ENCODE assay signal across 10 cellular contexts in the genomic region with DNA sequence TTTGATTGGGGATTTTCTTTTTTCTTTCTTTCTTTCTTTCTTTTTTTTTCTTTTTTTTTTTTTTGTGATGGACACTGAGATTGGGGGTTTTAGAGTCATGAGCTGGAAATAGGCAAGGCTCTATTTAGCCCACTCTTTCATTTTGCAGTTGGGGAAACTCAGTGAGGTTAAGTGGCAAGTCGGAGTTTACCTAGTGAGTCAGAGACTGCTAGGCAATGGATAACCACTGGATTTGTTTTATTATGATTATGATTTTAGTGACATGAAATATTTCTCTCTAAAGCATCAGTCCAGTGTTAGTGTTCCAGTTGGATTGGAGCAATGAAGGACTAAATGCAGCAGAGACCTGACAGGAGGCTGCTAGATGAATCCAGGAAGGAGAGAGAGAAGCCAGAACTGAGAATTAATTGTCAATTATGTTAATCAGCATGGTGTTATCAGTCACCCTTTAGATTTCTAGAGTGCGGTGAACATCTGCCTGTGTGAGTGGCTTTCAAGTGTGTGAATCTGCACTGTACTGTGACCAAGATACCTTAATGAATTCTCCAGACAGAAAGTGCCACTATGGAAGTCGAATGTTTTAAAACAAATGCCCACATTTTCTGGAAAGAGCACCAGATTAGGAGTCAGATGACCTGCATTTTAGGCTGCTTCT. TPM values are rescaled to one million over a fixed set of nuclear protein-coding genes. Genes with fewer than 3 reads are reported as not detected.
DNase-seq lines count a peak whose midpoint lies in the region; ATAC-seq and TF ChIP-seq lines count a peak whose summit lies in the region.
"Had no signal": no experiment of that assay in that cellular context is flagged by ENCODE, and none has a peak within 500 bp of the region (broad histone marks: within the 10 kb centered on the region; RNA-seq: fewer than 3 reads in every experiment).

No MANE protein-coding gene starts in this region.

- TF ChIP-seq CTCF in brain microvascular endothelial cell (IDR thresholded peaks at IDR 0.05; ENCODE audit: low read depth, low read length, missing control alignments), result no peak
- no peak for TF ChIP-seq CTCF in WERI-Rb-1 (IDR thresholded peaks at IDR 0.05; ENCODE audit: low read depth, low read length)

- CTCF ChIA-PET in activated CD8-positive, alpha-beta memory T cell treated with anti-CD3 and anti-CD28 coated beads, Interleukin-2, amount 10 ng/mL, durations not matched to agents 7 days and 5 days (lab: Charles Lee), result interaction anchor here (2.6 to 7.4 kb wide), 3 partner anchors 8 to 48 kb away, joined by 9 to 63 read pairs (median 19); no protein-coding TSS in a partner anchor

- H3K9me3 ChIP-seq in WERI-Rb-1 (ENCODE audit: severe bottlenecking), result no peaks in the 10 kb centered on the region

- no peak for DNase-seq in activated CD8-positive, alpha-beta memory T cell treated with anti-CD3 and anti-CD28 coated beads, Interleukin-2, amount 10 ng/mL, durations not matched to agents 7 days and 5 days
- no peak for DNase-seq in activated CD8-positive, alpha-beta memory T cell treated with anti-CD3 and anti-CD28 coated beads, Interleukin-2, amount 50 U/mL, for 48 hours
- DNase-seq in brain microvascular endothelial cell (peak; percentile 43), WERI-Rb-1 (no peak)
- DNase-seq in stimulated activated naive B cell treated with anti-CD40 and anti-IgM and Interleukin-4, amounts not matched to agents 10 μg/mL and 1 μg/mL and 100 μg/mL, for 72 hours, result no peak
- DNase-seq in stimulated activated CD4-positive, alpha-beta T cell treated with anti-CD3 and anti-CD28 coated beads, Interleukin-15, amount 100 ng/mL, for 24 hours, result no peak
- DNase-seq: NCI-H446 treated with DMSO at 0.1 percent for 48 hours; stimulated activated CD4-positive, alpha-beta T cell treated with anti-CD3 and anti-CD28 coated beads, Interleukin-12 subunit alpha, Interleukin-12 subunit beta, amount 100 ng/mL, for 4 hours had no signal

- no peaks in the 10 kb centered on the region for H3K9me3 Mint-ChIP-seq in activated CD8-positive, alpha-beta memory T cell treated with anti-CD3 and anti-CD28 coated beads, Interleukin-2, amount 10 ng/mL, durations not matched to agents 7 days and 5 days (ENCODE audit: low read depth)
- H3K9me3 Mint-ChIP-seq in stimulated activated naive B cell treated with anti-CD40 and anti-IgM and Interleukin-4, amounts not matched to agents 10 μg/mL and 1 μg/mL and 100 μg/mL, for 72 hours, result peaks cover 0 to 1% of the 10 kb centered on the region in 2 donors

- H3K36me3 ChIP-seq in brain microvascular endothelial cell (replicated peaks), result no peaks in the 10 kb centered on the region
- H3K36me3 ChIP-seq in WERI-Rb-1, result no peaks in the 10 kb centered on the region

- H3K27ac ChIP-seq in brain microvascular endothelial cell (no peak overlapping the region), WERI-Rb-1 (no peak overlapping the region)

- H3K27me3 ChIP-seq in brain microvascular endothelial cell (replicated peaks) (no peaks in the 10 kb centered on the region), WERI-Rb-1 (ENCODE audit: insufficient read depth, low read depth, severe bottlenecking) (no peaks in the 10 kb centered on the region)

- H3K4me1 Mint-ChIP-seq in activated CD8-positive, alpha-beta memory T cell treated with anti-CD3 and anti-CD28 coated beads, Interleukin-2, amount 10 ng/mL, durations not matched to agents 7 days and 5 days, result peaks cover 88% of the 10 kb centered on the region
- H3K4me1 Mint-ChIP-seq in stimulated activated naive B cell treated with anti-CD40 and anti-IgM and Interleukin-4, amounts not matched to agents 10 μg/mL and 1 μg/mL and 100 μg/mL, for 72 hours, result peaks cover 25 to 36% of the 10 kb centered on the region in 2 donors

- H3K27ac Mint-ChIP-seq in activated CD8-positive, alpha-beta memory T cell treated with anti-CD3 and anti-CD28 coated beads, Interleukin-2, amount 10 ng/mL, durations not matched to agents 7 days and 5 days, result peak overlapping the region; percentile 82
- H3K27ac Mint-ChIP-seq in stimulated activated naive B cell treated with anti-CD40 and anti-IgM and Interleukin-4, amounts not matched to agents 10 μg/mL and 1 μg/mL and 100 μg/mL, for 72 hours, result no peak overlapping the region

- in situ Hi-C loops in brain microvascular endothelial cell (cut with HindIII; ENCODE audit: low pct_ligation_motif_present, low sequenced_read_pairs), result no loop called here

- no peak for TF ChIP-seq POLR2A in GM18505 (IDR thresholded peaks at IDR 0.05; ENCODE audit: borderline replicate concordance, extremely low read depth, insufficient read depth, insufficient read length)

- no peaks in the 10 kb centered on the region for H3K27me3 Mint-ChIP-seq in activated CD8-positive, alpha-beta memory T cell treated with anti-CD3 and anti-CD28 coated beads, Interleukin-2, amount 10 ng/mL, durations not matched to agents 7 days and 5 days
- H3K27me3 Mint-ChIP-seq in stimulated activated naive B cell treated with anti-CD40 and anti-IgM and Interleukin-4, amounts not matched to agents 10 μg/mL and 1 μg/mL and 100 μg/mL, for 72 hours, result no peaks in the 10 kb centered on the region

- no peak overlapping the region for H3K4me3 ChIP-seq in brain microvascular endothelial cell (ENCODE audit: low read depth, low read length)
- H3K4me3 ChIP-seq in WERI-Rb-1 (ENCODE audit: low read depth, low read length), result no peak overlapping the region

- peak; percentile 29 for ATAC-seq in activated CD8-positive, alpha-beta memory T cell treated with anti-CD3 and anti-CD28 coated beads, Interleukin-2, amount 10 ng/mL, durations not matched to agents 7 days and 5 days
- ATAC-seq in HG03354 (IDR thresholded peaks at IDR 0.05; ENCODE audit: poor library complexity, severe bottlenecking, unreplicated experiment) (peak; percentile 63), GM18505 (IDR thresholded peaks at IDR 0.05; ENCODE audit: unreplicated experiment) (no peak)
- peak; percentile 43 to 57 for ATAC-seq in stimulated activated naive B cell treated with anti-CD40 and anti-IgM and Interleukin-4, amounts not matched to agents 10 μg/mL and 1 μg/mL and 100 μg/mL, for 72 hours (replicated peaks)

- peaks cover 31% of the 10 kb centered on the region for H3K36me3 Mint-ChIP-seq in activated CD8-positive, alpha-beta memory T cell treated with anti-CD3 and anti-CD28 coated beads, Interleukin-2, amount 10 ng/mL, durations not matched to agents 7 days and 5 days
- peaks cover 5 to 8% of the 10 kb centered on the region in 2 donors for H3K36me3 Mint-ChIP-seq in stimulated activated naive B cell treated with anti-CD40 and anti-IgM and Interleukin-4, amounts not matched to agents 10 μg/mL and 1 μg/mL and 100 μg/mL, for 72 hours

- H3K4me3 Mint-ChIP-seq in activated CD8-positive, alpha-beta memory T cell treated with anti-CD3 and anti-CD28 coated beads, Interleukin-2, amount 10 ng/mL, durations not matched to agents 7 days and 5 days, result peak overlapping the region; percentile 41
- H3K4me3 Mint-ChIP-seq in stimulated activated naive B cell treated with anti-CD40 and anti-IgM and Interleukin-4, amounts not matched to agents 10 μg/mL and 1 μg/mL and 100 μg/mL, for 72 hours, result peak overlapping the region in 1 of 2 donors; percentile 34

RNA-seq across cellular contexts. Expression of gene BMAL1, which starts 10.9 kb away (rescaled TPM):
- total RNA-seq in activated CD8-positive, alpha-beta memory T cell treated with anti-CD3 and anti-CD28 coated beads, Interleukin-2, amount 10 ng/mL, durations not matched to agents 7 days and 5 days, result 10 to 100 TPM; 56.8 to 81.8 TPM
